28 cellular contexts compared by ENCODE assay signal in the genomic region with DNA sequence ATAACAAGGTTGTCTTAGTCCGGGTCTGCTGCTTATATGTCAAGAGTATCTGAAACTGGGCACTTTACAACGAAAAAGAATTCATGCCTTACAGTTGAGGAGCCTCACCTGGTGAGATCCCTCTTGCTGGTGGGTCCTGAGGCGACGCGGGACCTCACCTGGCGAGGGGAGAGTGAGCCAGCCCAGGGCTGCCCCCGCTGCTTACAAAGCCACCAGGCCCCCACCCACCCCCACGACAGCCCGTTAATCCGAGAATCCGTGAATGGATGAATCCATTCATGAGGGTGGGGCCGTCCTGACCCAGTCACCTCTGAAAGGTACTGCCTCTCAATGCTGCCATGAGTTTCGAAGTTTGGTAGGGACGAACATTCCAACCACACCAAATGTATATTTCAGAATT. TPM values are rescaled to one million over a fixed set of nuclear protein-coding genes. Genes with fewer than 3 reads are reported as not detected.
"Had no signal": no experiment of that assay in that cellular context is flagged by ENCODE, and none has a peak within 500 bp of the region (broad histone marks: within the 10 kb centered on the region; RNA-seq: fewer than 3 reads in every experiment).

No MANE protein-coding gene starts in this region.

- H3K4me3 ChIP-seq: cardiac muscle cell, SJCRH30 had no signal

- ATAC-seq: activated naive CD4-positive, alpha-beta T cell treated with anti-CD3 and anti-CD28 coated beads, Interleukin-2, amount 50 U/mL, for 72 hours; activated naive CD8-positive, alpha-beta T cell treated with anti-CD3 and anti-CD28 coated beads, Interleukin-2, amount 50 U/mL, for 24 hours; activated T-cell treated with anti-CD3 and anti-CD28 coated beads, Interleukin-2, amount 50 U/mL, for 4 hours; Panc1 had no signal

- H3K36me3 ChIP-seq: cardiac muscle cell, SJCRH30 had no signal

- H3K9ac ChIP-seq: SK-N-SH had no signal

- H3K9me3 ChIP-seq: SJCRH30, SK-N-SH had no signal

- H3K4me3 Mint-ChIP-seq: activated CD4-positive, alpha-beta memory T cell treated with anti-CD3 and anti-CD28 coated beads for 36 hours; activated CD4-positive, alpha-beta T cell treated with anti-CD3 and anti-CD28 coated beads, Interleukin-2, amount 10 ng/mL, durations not matched to agents 7 days and 5 days; activated naive CD8-positive, alpha-beta T cell treated with anti-CD3 and anti-CD28 coated beads, Interleukin-2, amount 50 U/mL, for 24 hours; activated T-cell treated with anti-CD3 and anti-CD28 coated beads, Interleukin-2, amount 50 U/mL, for 4 hours; brain had no signal

- DNase-seq: activated CD4-positive, alpha-beta memory T cell treated with anti-CD3 and anti-CD28 coated beads for 36 hours; activated CD4-positive, alpha-beta T cell treated with anti-CD3 and anti-CD28 coated beads, Interleukin-2, amount 10 ng/mL, durations not matched to agents 7 days and 5 days; activated CD4-positive, CD25-positive, alpha-beta regulatory T cell; activated CD8-positive, alpha-beta memory T cell treated with anti-CD3 and anti-CD28 coated beads for 24 hours; activated effector memory CD4-positive, alpha-beta T cell treated with anti-CD3 and anti-CD28 coated beads, Interleukin-2, amount 50 U/mL, for 16 hours; activated naive CD4-positive, alpha-beta T cell treated with Interleukin-2 at 50 U/mL for 16 hours; activated naive CD8-positive, alpha-beta T cell treated with anti-CD3 and anti-CD28 coated beads, Interleukin-2, amount 50 U/mL, for 24 hours; activated T-cell treated with anti-CD3 and anti-CD28 coated beads, Interleukin-2, amount 50 U/mL, for 4 hours; amniotic stem cell; MM.1S; NCI-H1105; NCI-H1436; NCI-H1694 treated with DMSO at 0.1 percent for 48 hours; NCI-H2029 treated with DMSO at 0.1 percent for 48 hours; NCI-H510A treated with DMSO at 0.1 percent for 48 hours; NK-92 treated with Interleukin-12 subunit alpha and Interleukin-12 subunit beta, amount 100 ng/mL, for 24 hours; OCI-M1; RPMI8226; SJCRH30; SK-N-SH; T-helper 1 cell had no signal

- H3K27ac ChIP-seq: cardiac muscle cell, SJCRH30, VCaP had no signal

- H3K4me1 ChIP-seq: SJCRH30 had no signal

- H3K27me3 Mint-ChIP-seq: activated CD4-positive, alpha-beta memory T cell treated with anti-CD3 and anti-CD28 coated beads for 36 hours; activated CD4-positive, alpha-beta T cell treated with anti-CD3 and anti-CD28 coated beads, Interleukin-2, amount 10 ng/mL, durations not matched to agents 7 days and 5 days; activated naive CD8-positive, alpha-beta T cell treated with anti-CD3 and anti-CD28 coated beads, Interleukin-2, amount 50 U/mL, for 24 hours had no signal

- H3K27me3 ChIP-seq: SJCRH30 had no signal

- H3K9me3 Mint-ChIP-seq: activated CD4-positive, alpha-beta memory T cell treated with anti-CD3 and anti-CD28 coated beads for 36 hours; activated CD4-positive, alpha-beta T cell treated with anti-CD3 and anti-CD28 coated beads, Interleukin-2, amount 10 ng/mL, durations not matched to agents 7 days and 5 days; activated naive CD4-positive, alpha-beta T cell treated with anti-CD3 and anti-CD28 coated beads, Interleukin-2, amount 50 U/mL, for 72 hours; activated naive CD8-positive, alpha-beta T cell treated with anti-CD3 and anti-CD28 coated beads, Interleukin-2, amount 50 U/mL, for 24 hours; activated T-cell treated with anti-CD3 and anti-CD28 coated beads, Interleukin-2, amount 50 U/mL, for 4 hours; brain had no signal

- H3K4me1 Mint-ChIP-seq: activated CD4-positive, alpha-beta T cell treated with anti-CD3 and anti-CD28 coated beads, Interleukin-2, amount 10 ng/mL, durations not matched to agents 7 days and 5 days; activated naive CD8-positive, alpha-beta T cell treated with anti-CD3 and anti-CD28 coated beads, Interleukin-2, amount 50 U/mL, for 24 hours had no signal

- H3K36me3 Mint-ChIP-seq: activated CD4-positive, alpha-beta memory T cell treated with anti-CD3 and anti-CD28 coated beads for 36 hours; activated naive CD4-positive, alpha-beta T cell treated with anti-CD3 and anti-CD28 coated beads, Interleukin-2, amount 50 U/mL, for 72 hours had no signal

- H3K27ac Mint-ChIP-seq: activated CD4-positive, alpha-beta memory T cell treated with anti-CD3 and anti-CD28 coated beads for 36 hours; activated CD4-positive, alpha-beta T cell treated with anti-CD3 and anti-CD28 coated beads, Interleukin-2, amount 10 ng/mL, durations not matched to agents 7 days and 5 days; activated naive CD8-positive, alpha-beta T cell treated with anti-CD3 and anti-CD28 coated beads, Interleukin-2, amount 50 U/mL, for 24 hours had no signal

RNA-seq across cellular contexts. Expression of gene F7, which starts 54.0 kb away (rescaled TPM):
- total RNA-seq: activated CD4-positive, alpha-beta T cell treated with anti-CD3 and anti-CD28 coated beads, Interleukin-2, amount 10 ng/mL, durations not matched to agents 7 days and 5 days; activated naive CD4-positive, alpha-beta T cell treated with anti-CD3 and anti-CD28 coated beads, Interleukin-2, amount 50 U/mL, for 72 hours; astrocyte; SJCRH30; T-helper 2 cell treated with Interferon-gamma antibody and Interleukin-4, amounts not matched to agents 100 ng/mL and 5 ng/mL, for 36 hours had no signal
- polyA plus RNA-seq: cardiac muscle cell, SK-N-SH had no signal
